Comparison of ENCODE assay signal across 1 cellular context in the genomic region with DNA sequence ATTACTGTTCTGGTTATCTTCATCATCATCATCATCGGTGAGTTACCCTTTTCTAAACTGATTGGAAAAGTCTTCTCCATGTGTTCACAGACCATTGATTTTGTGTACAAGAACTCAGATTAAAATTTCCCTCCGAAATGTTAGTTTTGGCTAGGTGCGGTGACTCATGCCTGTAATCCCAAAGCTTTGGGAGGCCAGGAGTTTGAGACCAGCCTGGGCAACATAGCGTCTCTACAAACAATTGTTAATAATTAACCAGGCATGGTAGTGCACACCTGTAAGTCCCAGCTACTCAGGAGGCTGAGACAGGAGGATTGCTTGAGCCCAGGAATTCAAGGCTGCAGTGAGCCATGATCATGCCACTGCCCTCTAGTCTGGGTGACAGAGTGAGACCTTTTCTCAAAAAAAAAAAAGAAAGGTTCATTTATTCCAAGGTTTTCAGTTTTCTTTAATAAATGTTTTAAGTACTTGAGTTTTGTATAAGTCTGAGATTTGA.
TF ChIP-seq lines count a peak whose summit lies in the region.

No MANE protein-coding gene starts in this region.

TF ChIP-seq in HepG2, 621 proteins besides CTCF, POLR2A, EP300 and RAD21:
- TF ChIP-seq, protein P1, sequence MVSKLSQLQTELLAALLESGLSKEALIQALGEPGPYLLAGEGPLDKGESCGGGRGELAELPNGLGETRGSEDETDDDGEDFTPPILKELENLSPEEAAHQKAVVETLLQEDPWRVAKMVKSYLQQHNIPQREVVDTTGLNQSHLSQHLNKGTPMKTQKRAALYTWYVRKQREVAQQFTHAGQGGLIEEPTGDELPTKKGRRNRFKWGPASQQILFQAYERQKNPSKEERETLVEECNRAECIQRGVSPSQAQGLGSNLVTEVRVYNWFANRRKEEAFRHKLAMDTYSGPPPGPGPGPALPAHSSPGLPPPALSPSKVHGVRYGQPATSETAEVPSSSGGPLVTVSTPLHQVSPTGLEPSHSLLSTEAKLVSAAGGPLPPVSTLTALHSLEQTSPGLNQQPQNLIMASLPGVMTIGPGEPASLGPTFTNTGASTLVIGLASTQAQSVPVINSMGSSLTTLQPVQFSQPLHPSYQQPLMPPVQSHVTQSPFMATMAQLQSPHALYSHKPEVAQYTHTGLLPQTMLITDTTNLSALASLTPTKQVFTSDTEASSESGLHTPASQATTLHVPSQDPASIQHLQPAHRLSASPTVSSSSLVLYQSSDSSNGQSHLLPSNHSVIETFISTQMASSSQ (IDR thresholded peaks at IDR 0.05; ENCODE audit: low read depth) = peak; percentile 27; the same call in 1 of the 2 replicates
- TF ChIP-seq, protein P1 (CRISPR knock-in tag; IDR thresholded peaks at IDR 0.05; ENCODE audit: borderline replicate concordance) = no peak; the same call in 1 of the 2 replicates
- TF ChIP-seq GTF2F1 (IDR thresholded peaks at IDR 0.05; ENCODE audit: low read length) = no peak
- peak; percentile 58; the same call in 1 of the 2 replicates for TF ChIP-seq FOSL2 (CRISPR knock-in tag; IDR thresholded peaks at IDR 0.05)
- TF ChIP-seq, protein P2, sequence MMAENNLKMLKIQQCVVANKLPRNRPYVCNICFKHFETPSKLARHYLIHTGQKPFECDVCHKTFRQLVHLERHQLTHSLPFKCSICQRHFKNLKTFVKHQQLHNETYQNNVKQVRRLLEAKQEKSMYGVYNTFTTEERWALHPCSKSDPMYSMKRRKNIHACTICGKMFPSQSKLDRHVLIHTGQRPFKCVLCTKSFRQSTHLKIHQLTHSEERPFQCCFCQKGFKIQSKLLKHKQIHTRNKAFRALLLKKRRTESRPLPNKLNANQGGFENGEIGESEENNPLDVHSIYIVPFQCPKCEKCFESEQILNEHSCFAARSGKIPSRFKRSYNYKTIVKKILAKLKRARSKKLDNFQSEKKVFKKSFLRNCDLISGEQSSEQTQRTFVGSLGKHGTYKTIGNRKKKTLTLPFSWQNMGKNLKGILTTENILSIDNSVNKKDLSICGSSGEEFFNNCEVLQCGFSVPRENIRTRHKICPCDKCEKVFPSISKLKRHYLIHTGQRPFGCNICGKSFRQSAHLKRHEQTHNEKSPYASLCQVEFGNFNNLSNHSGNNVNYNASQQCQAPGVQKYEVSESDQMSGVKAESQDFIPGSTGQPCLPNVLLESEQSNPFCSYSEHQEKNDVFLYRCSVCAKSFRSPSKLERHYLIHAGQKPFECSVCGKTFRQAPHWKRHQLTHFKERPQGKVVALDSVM (CRISPR knock-in tag; IDR thresholded peaks at IDR 0.05) = peak; percentile 93
- TF ChIP-seq ZNF24 (IDR thresholded peaks at IDR 0.05) = no peak
- no peak for TF ChIP-seq KLF12 (CRISPR knock-in tag; IDR thresholded peaks at IDR 0.05; ENCODE audit: borderline replicate concordance)
TF ChIP-seq in HepG2: peak in this region for 3.
